ENCODE assay signal across 1 cellular context in genomic region chr9:27162045-27162444, GRCh38.
TF ChIP-seq lines count a peak whose summit lies in the region.

No MANE protein-coding gene starts in this region.

TF ChIP-seq in HCT116, 20 proteins besides CTCF, POLR2A, EP300 and RAD21 (continued from another document):
- TF ChIP-seq REST (IDR thresholded peaks at IDR 0.05; ENCODE audit: low read depth), result no peak
- TF ChIP-seq SP1 (IDR thresholded peaks at IDR 0.05; ENCODE audit: low read depth), result 0 out of 2 replicates have a peak, but pooled peaks have one; percentile 12
TF ChIP-seq in HCT116: peak in this region for 1.
